In genomic region chr3:117059054-117059989, GRCh38 we compare ENCODE assay signal across 8 cellular contexts.
DNase-seq lines count a peak whose midpoint lies in the region; ATAC-seq, FAIRE-seq and TF ChIP-seq lines count a peak whose summit lies in the region.

No MANE protein-coding gene starts in this region.

- no peak overlapping the region; the same call in 1 of the 2 replicates for H2AFZ ChIP-seq in Loucy (ENCODE audit: low read length)

- H3K4me1 ChIP-seq in Loucy (ENCODE audit: insufficient read depth, low read length, poor library complexity, severe bottlenecking), result no peaks in the 10 kb centered on the region

- CTCF ChIA-PET in activated CD4-positive, alpha-beta memory T cell treated with anti-CD3 and anti-CD28 coated beads, Interleukin-2, amount 10 ng/mL, durations not matched to agents 7 days and 5 days (lab: Charles Lee), result no interaction called here

- no peaks in the 10 kb centered on the region for H3K4me1 Mint-ChIP-seq in activated CD4-positive, alpha-beta memory T cell treated with anti-CD3 and anti-CD28 coated beads, Interleukin-2, amount 10 ng/mL, durations not matched to agents 7 days and 5 days

- H4K20me1 ChIP-seq in Loucy (ENCODE audit: insufficient read depth, low read length, poor library complexity, severe bottlenecking), result no peaks in the 10 kb centered on the region

- no peaks in the 10 kb centered on the region for H3K36me3 ChIP-seq in Loucy (ENCODE audit: insufficient read depth, low read length)

- H3K9me2 ChIP-seq in Loucy (replicated peaks; ENCODE audit: low read depth, low read length), result no peaks in the 10 kb centered on the region

- no peaks in the 10 kb centered on the region for H3K9me3 ChIP-seq in Loucy (ENCODE audit: insufficient read depth, low read depth, low read length)

- no peaks in the 10 kb centered on the region for H3K36me3 Mint-ChIP-seq in activated CD4-positive, alpha-beta memory T cell treated with anti-CD3 and anti-CD28 coated beads, Interleukin-2, amount 10 ng/mL, durations not matched to agents 7 days and 5 days (ENCODE audit: low read depth)

- peak; percentile 66 for DNase-seq in DMS 273 (lab: John Stamatoyannopoulos, UW; ENCODE audit: unreplicated experiment)
- peak; percentile 55 for DNase-seq in SW480 (ENCODE audit: low spot score)
- no peak for DNase-seq in activated CD4-positive, alpha-beta memory T cell treated with anti-CD3 and anti-CD28 coated beads, Interleukin-2, amount 10 ng/mL, durations not matched to agents 7 days and 5 days
- DNase-seq in activated CD4-positive, CD25-positive, alpha-beta regulatory T cell treated with anti-CD3 and anti-CD28 coated beads, Interleukin-2, amount 50 U/mL, for 72 hours, result no peak
- no peak for DNase-seq in RPMI8226

- POLR2A ChIA-PET in activated CD4-positive, alpha-beta memory T cell treated with anti-CD3 and anti-CD28 coated beads, Interleukin-2, amount 10 ng/mL, durations not matched to agents 7 days and 5 days (lab: Charles Lee), result no interaction called here

- H3K27me3 ChIP-seq in Loucy (ENCODE audit: insufficient read depth, low read length, poor library complexity, severe bottlenecking), result no peaks in the 10 kb centered on the region

- no peaks in the 10 kb centered on the region for H3F3A ChIP-seq in Loucy (ENCODE audit: low read depth)

- peak; percentile 62 for TF ChIP-seq CTCF in Loucy (conservative IDR thresholded peaks at IDR 0.05; ENCODE audit: low read length)

- H3K9ac ChIP-seq in Loucy (ENCODE audit: low read depth, low read length, poor library complexity, severe bottlenecking), result no peak overlapping the region

- H3K4me3 Mint-ChIP-seq in activated CD4-positive, alpha-beta memory T cell treated with anti-CD3 and anti-CD28 coated beads, Interleukin-2, amount 10 ng/mL, durations not matched to agents 7 days and 5 days, result no peak overlapping the region

- no peaks in the 10 kb centered on the region for H3K9me3 Mint-ChIP-seq in activated CD4-positive, alpha-beta memory T cell treated with anti-CD3 and anti-CD28 coated beads, Interleukin-2, amount 10 ng/mL, durations not matched to agents 7 days and 5 days

- no peaks in the 10 kb centered on the region for H3K27me3 Mint-ChIP-seq in activated CD4-positive, alpha-beta memory T cell treated with anti-CD3 and anti-CD28 coated beads, Interleukin-2, amount 10 ng/mL, durations not matched to agents 7 days and 5 days

- no peak overlapping the region for H3K27ac Mint-ChIP-seq in activated CD4-positive, alpha-beta memory T cell treated with anti-CD3 and anti-CD28 coated beads, Interleukin-2, amount 10 ng/mL, durations not matched to agents 7 days and 5 days

- H3K79me2 ChIP-seq in Loucy (ENCODE audit: insufficient read depth, low read length), result no peaks in the 10 kb centered on the region

- H3K4me2 ChIP-seq in Loucy (ENCODE audit: low read depth, low read length, poor library complexity, severe bottlenecking), result no peak overlapping the region

- no peak overlapping the region for H3K4me3 ChIP-seq in Loucy (ENCODE audit: low read length, poor library complexity, severe bottlenecking)

- peak; percentile 98 for FAIRE-seq in islet of Langerhans (lab: Jason Lieb, UNC)

- no peak for ATAC-seq in GM21360 (IDR thresholded peaks at IDR 0.05; ENCODE audit: unreplicated experiment)

Comparison
In these comparisons a context has a peak if more than half of its experiments do, and no peak if none do; other contexts are left out.
1. DNase-seq: peak in DMS 273 (single experiment) and SW480 (single experiment); none in activated CD4-positive, alpha-beta memory T cell treated with anti-CD3 and anti-CD28 coated beads, Interleukin-2, amount 10 ng/mL, durations not matched to agents 7 days and 5 days (single experiment), activated CD4-positive, CD25-positive, alpha-beta regulatory T cell treated with anti-CD3 and anti-CD28 coated beads, Interleukin-2, amount 50 U/mL, for 72 hours (single experiment) and RPMI8226 (single experiment).